ENCODE assay signal across 2 cellular contexts in the genomic region with DNA sequence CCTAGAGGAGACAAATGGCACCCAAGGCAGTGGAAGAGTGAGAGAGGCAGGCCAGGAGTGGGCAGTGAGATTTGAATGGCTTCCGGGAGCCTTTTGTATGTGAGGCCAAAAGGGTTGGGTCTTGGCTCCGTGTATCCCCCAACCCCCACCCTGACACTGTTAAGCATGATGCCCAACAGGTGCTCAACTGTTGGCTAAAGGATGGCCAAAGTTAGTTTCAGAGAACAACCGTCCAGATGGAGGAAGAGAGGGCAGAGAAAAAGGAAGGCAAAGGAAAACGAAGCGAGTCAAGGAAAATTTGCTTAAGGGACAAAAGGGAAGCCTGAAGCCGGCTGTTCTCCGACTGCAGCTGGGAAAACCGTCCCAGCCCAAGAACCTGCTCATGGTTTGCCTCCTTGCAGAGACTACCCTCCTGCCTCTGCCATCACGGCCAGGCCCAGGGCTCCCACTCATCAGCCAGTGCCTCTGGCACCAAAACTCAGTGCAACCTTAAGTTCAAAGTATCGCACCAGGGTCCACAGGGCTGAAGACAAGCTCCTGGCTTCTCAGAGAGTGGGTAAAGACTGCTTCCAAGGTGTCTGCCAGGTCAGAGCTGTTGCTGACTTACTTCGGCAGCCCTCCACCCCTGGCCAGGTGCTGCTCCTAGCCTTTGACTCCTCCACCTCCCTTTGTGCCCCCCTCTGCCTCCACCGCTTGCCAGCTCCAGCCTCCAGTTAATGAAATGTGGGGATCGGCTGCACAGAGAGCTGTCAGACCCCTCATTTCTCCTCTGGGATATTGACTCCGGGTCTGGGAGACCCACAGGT.
TF ChIP-seq lines count a peak whose summit lies in the region.

No MANE protein-coding gene starts in this region.

TF ChIP-seq in WTC11, 78 proteins besides CTCF, POLR2A, EP300 and RAD21:
- TF ChIP-seq GTF2I (CRISPR knock-in tag; conservative IDR thresholded peaks at IDR 0.05) (no peak), PRRX2 (CRISPR knock-in tag; IDR thresholded peaks at IDR 0.05) (no peak), ZNF281 (CRISPR knock-in tag; IDR thresholded peaks at IDR 0.05) (no peak), E2F4 (CRISPR knock-in tag; IDR thresholded peaks at IDR 0.05; ENCODE audit: borderline replicate concordance, low read depth) (no peak), NFYB (CRISPR knock-in tag; conservative IDR thresholded peaks at IDR 0.05; ENCODE audit: low read depth) (no peak), ZNF512 (CRISPR knock-in tag; IDR thresholded peaks at IDR 0.05; ENCODE audit: borderline replicate concordance) (no peak), USF1 (CRISPR knock-in tag; IDR thresholded peaks at IDR 0.05) (no peak), STAT6 (CRISPR knock-in tag; conservative IDR thresholded peaks at IDR 0.05; ENCODE audit: low read depth) (no peak), ZNF232 (CRISPR knock-in tag; IDR thresholded peaks at IDR 0.05) (no peak), MAX (CRISPR knock-in tag; IDR thresholded peaks at IDR 0.05) (no peak), ZNF671 (CRISPR knock-in tag; IDR thresholded peaks at IDR 0.05) (no peak), KAT7 (CRISPR knock-in tag; IDR thresholded peaks at IDR 0.05; ENCODE audit: borderline replicate concordance) (no peak)

TF ChIP-seq in SK-N-SH, 30 proteins besides CTCF, POLR2A, EP300 and RAD21:
- TF ChIP-seq ELF1 (IDR thresholded peaks at IDR 0.05) (no peak), CHD2 (IDR thresholded peaks at IDR 0.05; ENCODE audit: low read length, partially characterized antibody) (no peak), TEAD4 (IDR thresholded peaks at IDR 0.05; ENCODE audit: borderline replicate concordance, insufficient read depth) (no peak), MXI1 (IDR thresholded peaks at IDR 0.05; ENCODE audit: low read depth, low read length) (no peak), MEF2A (IDR thresholded peaks at IDR 0.05; ENCODE audit: borderline replicate concordance, low read depth) (no peak), RCOR1 (IDR thresholded peaks at IDR 0.05; ENCODE audit: low read length) (no peak), POLR2AphosphoS5 (IDR thresholded peaks at IDR 0.05; ENCODE audit: low read depth, low read length) (no peak), TAF1 (IDR thresholded peaks at IDR 0.05; ENCODE audit: borderline replicate concordance, low read depth, low read length) (no peak), JUND (IDR thresholded peaks at IDR 0.05) (no peak), USF2 (IDR thresholded peaks at IDR 0.05; ENCODE audit: borderline replicate concordance, low read depth, low read length) (no peak), RFX5 (IDR thresholded peaks at IDR 0.05; ENCODE audit: low read length) (no peak), GABPA (IDR thresholded peaks at IDR 0.05; ENCODE audit: low read depth) (no peak), GATA2 (CRISPR knock-in tag; IDR thresholded peaks at IDR 0.05) (no peak), FOXM1 (IDR thresholded peaks at IDR 0.05; ENCODE audit: low read depth) (no peak), TCF12 (IDR thresholded peaks at IDR 0.05) (no peak)
- TF ChIP-seq, protein P1, sequence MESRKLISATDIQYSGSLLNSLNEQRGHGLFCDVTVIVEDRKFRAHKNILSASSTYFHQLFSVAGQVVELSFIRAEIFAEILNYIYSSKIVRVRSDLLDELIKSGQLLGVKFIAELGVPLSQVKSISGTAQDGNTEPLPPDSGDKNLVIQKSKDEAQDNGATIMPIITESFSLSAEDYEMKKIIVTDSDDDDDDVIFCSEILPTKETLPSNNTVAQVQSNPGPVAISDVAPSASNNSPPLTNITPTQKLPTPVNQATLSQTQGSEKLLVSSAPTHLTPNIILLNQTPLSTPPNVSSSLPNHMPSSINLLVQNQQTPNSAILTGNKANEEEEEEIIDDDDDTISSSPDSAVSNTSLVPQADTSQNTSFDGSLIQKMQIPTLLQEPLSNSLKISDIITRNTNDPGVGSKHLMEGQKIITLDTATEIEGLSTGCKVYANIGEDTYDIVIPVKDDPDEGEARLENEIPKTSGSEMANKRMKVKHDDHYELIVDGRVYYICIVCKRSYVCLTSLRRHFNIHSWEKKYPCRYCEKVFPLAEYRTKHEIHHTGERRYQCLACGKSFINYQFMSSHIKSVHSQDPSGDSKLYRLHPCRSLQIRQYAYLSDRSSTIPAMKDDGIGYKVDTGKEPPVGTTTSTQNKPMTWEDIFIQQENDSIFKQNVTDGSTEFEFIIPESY (IDR thresholded peaks at IDR 0.05; ENCODE audit: borderline replicate concordance, low read depth) = no peak
